12 cellular contexts compared by ENCODE assay signal in genomic region chr19:10113964-10114650, GRCh38. TPM values are rescaled to one million over a fixed set of nuclear protein-coding genes. Genes with fewer than 3 reads are reported as not detected.
DNase-seq lines count a peak whose midpoint lies in the region; ATAC-seq lines count a peak whose summit lies in the region.
"Had no signal": no experiment of that assay in that cellular context is flagged by ENCODE, and none has a peak within 500 bp of the region (broad histone marks: within the 10 kb centered on the region; RNA-seq: fewer than 3 reads in every experiment).

No MANE protein-coding gene starts in this region.

- no peak overlapping the region for H2AK5ac ChIP-seq in trophoblast cell (ENCODE audit: low read length)

- H3K79me2 ChIP-seq in trophoblast cell (ENCODE audit: control insufficient read depth, insufficient read depth, low read length, poor library complexity) = peaks cover 3% of the 10 kb centered on the region

- peaks cover 4 to 6% of the 10 kb centered on the region in 2 experiments for H3K4me1 ChIP-seq in trophoblast cell (ENCODE audit: control insufficient read depth in 1 of 2, insufficient read depth in 2 of 2, low read length in 2 of 2)

- H3K23ac ChIP-seq in trophoblast cell (ENCODE audit: low read length) = no peak overlapping the region

- H3K9me3 Mint-ChIP-seq in IgD-negative memory B cell = no peaks in the 10 kb centered on the region
- no peaks in the 10 kb centered on the region for H3K9me3 Mint-ChIP-seq in central memory CD8-positive, alpha-beta T cell
- no peaks in the 10 kb centered on the region for H3K9me3 Mint-ChIP-seq in stimulated activated memory B cell treated with anti-CD40 and anti-IgM and Interleukin-4, amounts not matched to agents 10 μg/mL and 1 μg/mL and 100 μg/mL, for 72 hours
- H3K9me3 Mint-ChIP-seq: HFFc6 had no signal

- no CpG with 5 or more reads among the region's 43 CpGs for WGBS in trophoblast cell (ENCODE audit: extremely low coverage, insufficient coverage, insufficient read length)

- DNase-seq in stimulated activated CD4-positive, alpha-beta T cell treated with anti-CD3 and anti-CD28 coated beads, Interleukin-15, amount 100 ng/mL, for 24 hours = peak; percentile 61
- DNase-seq in stimulated activated CD4-positive, alpha-beta T cell treated with anti-CD3 and anti-CD28 coated beads, Interleukin-1b, Interleukin-23, amount 100 ng/mL, for 48 hours = no peak
- DNase-seq in central memory CD8-positive, alpha-beta T cell (ENCODE audit: low spot score in 2 of 2) = no peak
- no peak for DNase-seq in occipital lobe (lab: John Stamatoyannopoulos, UW)
- no peak for DNase-seq in trophoblast cell
- DNase-seq: activated CD4-positive, alpha-beta T cell treated with anti-CD3 and anti-CD28 coated beads, Interleukin-2, amount 50 U/mL, for 1 hour; HFFc6; NCI-H1694 treated with DMSO at 0.1 percent for 48 hours had no signal

- peak overlapping the region in 2 of 4 donors; percentile 40 to 68 for H3K4me3 Mint-ChIP-seq in IgD-negative memory B cell
- H3K4me3 Mint-ChIP-seq in central memory CD8-positive, alpha-beta T cell = peak overlapping the region; percentile 85
- H3K4me3 Mint-ChIP-seq in stimulated activated memory B cell treated with anti-CD40 and anti-IgM and Interleukin-4, amounts not matched to agents 10 μg/mL and 1 μg/mL and 100 μg/mL, for 72 hours = peak overlapping the region; percentile 86
- H3K4me3 Mint-ChIP-seq: HFFc6 had no signal

- H4K8ac ChIP-seq in trophoblast cell (ENCODE audit: low read depth, low read length) = no peak overlapping the region

- no peak overlapping the region for H3K27ac ChIP-seq in trophoblast cell (ENCODE audit: low read depth, low read length)

- peaks cover 68 to 77% of the 10 kb centered on the region in 2 experiments for H3K36me3 ChIP-seq in trophoblast cell (ENCODE audit: control insufficient read depth in 1 of 2, insufficient read depth in 2 of 2, low read length in 2 of 2)

- H2BK5ac ChIP-seq in trophoblast cell (ENCODE audit: low read depth, low read length, poor library complexity) = no peak overlapping the region

- H3K9me3 ChIP-seq in trophoblast cell (ENCODE audit: insufficient read depth, low read depth, low read length) = no peaks in the 10 kb centered on the region

- H3K4ac ChIP-seq in trophoblast cell (ENCODE audit: low read depth, low read length) = no peak overlapping the region

- H2BK120ac ChIP-seq in trophoblast cell (ENCODE audit: insufficient read depth, low read length, poor library complexity) = no peak overlapping the region

- H3K4me1 Mint-ChIP-seq in IgD-negative memory B cell = peaks cover 14 to 27% (median 24%) of the 10 kb centered on the region in 3 donors
- H3K4me1 Mint-ChIP-seq in central memory CD8-positive, alpha-beta T cell = peaks cover 56% of the 10 kb centered on the region
- H3K4me1 Mint-ChIP-seq in stimulated activated memory B cell treated with anti-CD40 and anti-IgM and Interleukin-4, amounts not matched to agents 10 μg/mL and 1 μg/mL and 100 μg/mL, for 72 hours = peaks cover 76% of the 10 kb centered on the region

- H3K27me3 ChIP-seq in trophoblast cell (ENCODE audit: insufficient read depth, low read length) = no peaks in the 10 kb centered on the region

- H2BK12ac ChIP-seq in trophoblast cell (ENCODE audit: low read length) = no peak overlapping the region

- ATAC-seq in central memory CD8-positive, alpha-beta T cell (replicated peaks; ENCODE audit: extremely low read depth, poor library complexity, severe bottlenecking) = no peak
- no peak for ATAC-seq in stimulated activated memory B cell treated with anti-CD40 and anti-IgM and Interleukin-4, amounts not matched to agents 10 μg/mL and 1 μg/mL and 100 μg/mL, for 72 hours
- ATAC-seq in HG03442 (IDR thresholded peaks at IDR 0.05; ENCODE audit: unreplicated experiment) = no peak

- no peak overlapping the region for H4K91ac ChIP-seq in trophoblast cell (ENCODE audit: low read depth, low read length)

- peaks cover 2% of the 10 kb centered on the region for H3K27me3 Mint-ChIP-seq in IgD-negative memory B cell
- H3K27me3 Mint-ChIP-seq in central memory CD8-positive, alpha-beta T cell = no peaks in the 10 kb centered on the region
- H3K27me3 Mint-ChIP-seq in stimulated activated memory B cell treated with anti-CD40 and anti-IgM and Interleukin-4, amounts not matched to agents 10 μg/mL and 1 μg/mL and 100 μg/mL, for 72 hours = no peaks in the 10 kb centered on the region

- no peak overlapping the region for H3K4me2 ChIP-seq in trophoblast cell (ENCODE audit: low read length)

- peaks cover 5% of the 10 kb centered on the region for H3K36me3 Mint-ChIP-seq in IgD-negative memory B cell
- H3K36me3 Mint-ChIP-seq in central memory CD8-positive, alpha-beta T cell (ENCODE audit: insufficient read depth) = peaks cover 79% of the 10 kb centered on the region
- peaks cover 84% of the 10 kb centered on the region for H3K36me3 Mint-ChIP-seq in stimulated activated memory B cell treated with anti-CD40 and anti-IgM and Interleukin-4, amounts not matched to agents 10 μg/mL and 1 μg/mL and 100 μg/mL, for 72 hours

- H3K14ac ChIP-seq in trophoblast cell (ENCODE audit: low read length) = no peak overlapping the region

- no peak overlapping the region for H3K18ac ChIP-seq in trophoblast cell (ENCODE audit: low read length)

- no peak overlapping the region for H3K9ac ChIP-seq in trophoblast cell (ENCODE audit: low read length)

- H2AFZ ChIP-seq in trophoblast cell (ENCODE audit: insufficient read depth, low read length, poor library complexity) = no peak overlapping the region

- H3K27ac Mint-ChIP-seq in IgD-negative memory B cell = peak overlapping the region in 2 of 3 donors; percentile 63 to 90
- H3K27ac Mint-ChIP-seq in central memory CD8-positive, alpha-beta T cell (ENCODE audit: low read depth) = peak overlapping the region; percentile 99
- H3K27ac Mint-ChIP-seq in stimulated activated memory B cell treated with anti-CD40 and anti-IgM and Interleukin-4, amounts not matched to agents 10 μg/mL and 1 μg/mL and 100 μg/mL, for 72 hours = peak overlapping the region; percentile 91

- no peak overlapping the region for H3K4me3 ChIP-seq in trophoblast cell (ENCODE audit: low read depth, low read length)

- no peak overlapping the region for H4K12ac ChIP-seq in trophoblast cell (ENCODE audit: low read depth, low read length)

- H3K79me1 ChIP-seq in trophoblast cell (ENCODE audit: low read length) = peaks cover under 1% of the 10 kb centered on the region

RNA-seq across cellular contexts. Expression of gene P2RY11, which starts 2.6 kb away (rescaled TPM):
- polyA plus RNA-seq in IgD-negative memory B cell = 3.3 TPM
- total RNA-seq in occipital lobe = 3.9 TPM
- polyA plus RNA-seq in trophoblast cell (2013) = 4.1 and 4.5 TPM in 2 replicates

RNA-seq across cellular contexts. Expression of gene EIF3G, which starts 5.6 kb away (rescaled TPM):
- 214 TPM for polyA plus RNA-seq in IgD-negative memory B cell
- total RNA-seq in occipital lobe = 96.1 TPM
- 186 and 187 TPM in 2 replicates for polyA plus RNA-seq in trophoblast cell (2013)

RNA-seq across cellular contexts. Expression of gene PPAN, which starts 7.9 kb away (rescaled TPM):
- polyA plus RNA-seq in IgD-negative memory B cell = 37.5 TPM
- total RNA-seq in occipital lobe = 18.1 TPM
- 31.7 and 31.9 TPM in 2 replicates for polyA plus RNA-seq in trophoblast cell (2013)

RNA-seq across cellular contexts. Expression of gene ANGPTL6, which starts 11.6 kb away (rescaled TPM):
- 1.3 TPM for polyA plus RNA-seq in IgD-negative memory B cell
- total RNA-seq in occipital lobe = 0.47 TPM
- 0.04 TPM in 1 of 2 replicates, not detected in the other for polyA plus RNA-seq in trophoblast cell (2013)
- total RNA-seq: astrocyte had no signal

RNA-seq across cellular contexts. Expression of gene SHFL, which starts 28.0 kb away (rescaled TPM):
- polyA plus RNA-seq in IgD-negative memory B cell = 63.2 TPM
- 5.0 TPM for total RNA-seq in occipital lobe
- 1.2 and 1.3 TPM in 2 replicates for polyA plus RNA-seq in trophoblast cell (2013)
